ENCODE assay signal across 8 cellular contexts in genomic region chr7:99473315-99473596, GRCh38. TPM values are rescaled to one million over a fixed set of nuclear protein-coding genes. Genes with fewer than 3 reads are reported as not detected.
DNase-seq lines count a peak whose midpoint lies in the region; ATAC-seq lines count a peak whose summit lies in the region.

No MANE protein-coding gene starts in this region.

- intact Hi-C loops in left cardiac atrium (cut with DNase I) (loop anchor here in 1 of 2 donors (2.0 kb wide), 1 partner anchor 26 kb away; no protein-coding TSS in a partner anchor), left ventricle myocardium superior (cut with micrococcal nuclease) (no loop called here)

- CTCF ChIA-PET in T-cell (lab: Charles Lee), result interaction anchor here in 1 of 2 donors (0.6 to 1.3 kb wide), 2 partner anchors 17 to 529 kb away, joined by 4 read pairs; no protein-coding TSS in a partner anchor

- no peaks in the 10 kb centered on the region for H3K9me3 Mint-ChIP-seq in T-cell
- H3K9me3 Mint-ChIP-seq in natural killer cell treated with Interleukin-12 subunit alpha and Interleukin-12 subunit beta and Interleukin-15 and Interleukin-18, amount 100 ng/mL, for 72 hours, result no peaks in the 10 kb centered on the region

- H3K27ac Mint-ChIP-seq in T-cell, result peak overlapping the region; percentile 88 to 94
- H3K27ac Mint-ChIP-seq in natural killer cell treated with Interleukin-12 subunit alpha and Interleukin-12 subunit beta and Interleukin-15 and Interleukin-18, amount 100 ng/mL, for 72 hours, result peak overlapping the region; percentile 90 to 95

- POLR2A ChIA-PET in T-cell (lab: Charles Lee), result interaction anchor here (0.6 to 1.0 kb wide), 3 partner anchors 32 to 653 kb away, joined by 3 to 13 read pairs (median 3); partner anchors contain the start of genes MBLAC1 (in 1 of the 2) and ZKSCAN5 (in 1 of the 2)

- H3K4me3 Mint-ChIP-seq in T-cell, result peak overlapping the region; percentile 90 to 99 (median 96)
- peak overlapping the region; percentile 98 for H3K4me3 Mint-ChIP-seq in natural killer cell treated with Interleukin-12 subunit alpha and Interleukin-12 subunit beta and Interleukin-15 and Interleukin-18, amount 100 ng/mL, for 72 hours

- peak; percentile 9 to 10 for ATAC-seq in left cardiac atrium
- ATAC-seq in left ventricle myocardium superior, result no peak
- no peak for ATAC-seq in T-cell (replicated peaks in 1 of 4)
- peak; percentile 45 for ATAC-seq in esophagus mucosa
- no peak for ATAC-seq in natural killer cell treated with Interleukin-12 subunit alpha and Interleukin-12 subunit beta and Interleukin-15 and Interleukin-18, amount 100 ng/mL, for 72 hours
- no peak for ATAC-seq in HG03521 (IDR thresholded peaks at IDR 0.05; ENCODE audit: unreplicated experiment)

- DNase-seq in left cardiac atrium, result peak; percentile 21
- DNase-seq in left ventricle myocardium superior, result no peak
- peak; percentile 52 for DNase-seq in HT1080 (ENCODE audit: low read depth)
- DNase-seq in T-cell, result no peak
- DNase-seq in natural killer cell treated with Interleukin-12 subunit alpha and Interleukin-12 subunit beta and Interleukin-15 and Interleukin-18, amount 100 ng/mL, for 72 hours (ENCODE audit: low spot score), result no peak
- DNase-seq in islet precursor cell, result no peak

- H3K4me1 Mint-ChIP-seq in T-cell, result peaks cover 38 to 45% (median 39%) of the 10 kb centered on the region in 3 donors
- H3K4me1 Mint-ChIP-seq in natural killer cell treated with Interleukin-12 subunit alpha and Interleukin-12 subunit beta and Interleukin-15 and Interleukin-18, amount 100 ng/mL, for 72 hours (ENCODE audit: low read depth in 2 of 2), result peaks cover 21 to 33% of the 10 kb centered on the region in 2 donors

- H3K27me3 Mint-ChIP-seq in T-cell, result peaks cover 0 to 4% of the 10 kb centered on the region in 2 donors
- no peaks in the 10 kb centered on the region for H3K27me3 Mint-ChIP-seq in natural killer cell treated with Interleukin-12 subunit alpha and Interleukin-12 subunit beta and Interleukin-15 and Interleukin-18, amount 100 ng/mL, for 72 hours

- peaks cover 3% of the 10 kb centered on the region for H3K36me3 Mint-ChIP-seq in T-cell
- H3K36me3 Mint-ChIP-seq in natural killer cell treated with Interleukin-12 subunit alpha and Interleukin-12 subunit beta and Interleukin-15 and Interleukin-18, amount 100 ng/mL, for 72 hours, result peaks cover 10% of the 10 kb centered on the region

RNA-seq across cellular contexts. Expression of gene ZNF789, which starts 0.6 kb away (rescaled TPM):
- total RNA-seq in left cardiac atrium, result 1 to 10 TPM; 2.9 to 3.2 TPM
- 2.9 TPM for total RNA-seq in left ventricle myocardium superior
- total RNA-seq in HT1080 (2014; rRNA removed; shearing (Covaris generic)), result 7.3 and 9.9 TPM in 2 replicates
- polyA plus RNA-seq in HT1080 (2015; cell fraction: cytosol; rRNA removed), result 4.5 and 5.7 TPM in 2 replicates
- 14.4 and 20.9 TPM in 2 replicates for polyA plus RNA-seq in HT1080 (2015; cell fraction: nucleus; rRNA removed)
- total RNA-seq in T-cell, result 10 to 100 TPM; 17.0 to 24.8 (median 19.7) TPM
- total RNA-seq in esophagus mucosa, result 4.2 TPM
- 10 to 100 TPM; 15.3 to 38.5 TPM for total RNA-seq in natural killer cell treated with Interleukin-12 subunit alpha and Interleukin-12 subunit beta and Interleukin-15 and Interleukin-18, amount 100 ng/mL, for 72 hours

RNA-seq across cellular contexts. Expression of gene ATP5MF, which starts 7.3 kb away (rescaled TPM):
- 100 to 1,000 TPM; 617 to 633 TPM for total RNA-seq in left cardiac atrium
- total RNA-seq in left ventricle myocardium superior, result 883 TPM
- 648 and 1,055 TPM in 2 replicates for total RNA-seq in HT1080 (2014; rRNA removed; shearing (Covaris generic))
- polyA plus RNA-seq in HT1080 (2015; cell fraction: cytosol; rRNA removed), result 1,279 and 1,424 TPM in 2 replicates
- polyA plus RNA-seq in HT1080 (2015; cell fraction: nucleus; rRNA removed), result 633 and 701 TPM in 2 replicates
- total RNA-seq in T-cell, result 100 to 1,000 TPM in 4 of 5 donors, 10 to 100 TPM in 1; 68.1 to 145 (median 141) TPM
- total RNA-seq in esophagus mucosa, result 409 TPM
- 100 to 1,000 TPM; 167 to 319 TPM for total RNA-seq in natural killer cell treated with Interleukin-12 subunit alpha and Interleukin-12 subunit beta and Interleukin-15 and Interleukin-18, amount 100 ng/mL, for 72 hours

RNA-seq across cellular contexts. Expression of gene ZNF394, which starts 26.8 kb away (rescaled TPM):
- 10 to 100 TPM; 17.3 to 19.6 TPM for total RNA-seq in left cardiac atrium
- total RNA-seq in left ventricle myocardium superior, result 17.4 TPM
- 26.6 and 27.0 TPM in 2 replicates for total RNA-seq in HT1080 (2014; rRNA removed; shearing (Covaris generic))
- 20.9 and 22.3 TPM in 2 replicates for polyA plus RNA-seq in HT1080 (2015; cell fraction: cytosol; rRNA removed)
- 22.2 and 31.6 TPM in 2 replicates for polyA plus RNA-seq in HT1080 (2015; cell fraction: nucleus; rRNA removed)
- total RNA-seq in T-cell, result 100 to 1,000 TPM in 3 of 5 donors, 10 to 100 TPM in 2; 88.4 to 188 (median 104) TPM
- 15.4 TPM for total RNA-seq in esophagus mucosa
- 10 to 100 TPM; 62.0 to 70.5 TPM for total RNA-seq in natural killer cell treated with Interleukin-12 subunit alpha and Interleukin-12 subunit beta and Interleukin-15 and Interleukin-18, amount 100 ng/mL, for 72 hours

RNA-seq across cellular contexts. Expression of gene ZKSCAN5, which starts 31.2 kb away (rescaled TPM):
- 1 to 10 TPM; 6.1 to 6.3 TPM for total RNA-seq in left cardiac atrium
- total RNA-seq in left ventricle myocardium superior, result 6.3 TPM
- 15.5 and 16.0 TPM in 2 replicates for total RNA-seq in HT1080 (2014; rRNA removed; shearing (Covaris generic))
- polyA plus RNA-seq in HT1080 (2015; cell fraction: cytosol; rRNA removed), result 8.5 and 9.8 TPM in 2 replicates
- 10.0 and 11.4 TPM in 2 replicates for polyA plus RNA-seq in HT1080 (2015; cell fraction: nucleus; rRNA removed)
- 1 to 10 TPM; 5.4 to 9.1 (median 8.2) TPM for total RNA-seq in T-cell
- total RNA-seq in esophagus mucosa, result 3.3 TPM
- total RNA-seq in natural killer cell treated with Interleukin-12 subunit alpha and Interleukin-12 subunit beta and Interleukin-15 and Interleukin-18, amount 100 ng/mL, for 72 hours, result 10 to 100 TPM; 11.5 to 13.3 TPM

RNA-seq across cellular contexts. Expression of gene CPSF4, which starts 34.5 kb away (rescaled TPM):
- 10 to 100 TPM; 18.2 to 18.8 TPM for total RNA-seq in left cardiac atrium
- total RNA-seq in left ventricle myocardium superior, result 19.8 TPM
- total RNA-seq in HT1080 (2014; rRNA removed; shearing (Covaris generic)), result 49.6 and 63.8 TPM in 2 replicates
- 50.7 and 56.4 TPM in 2 replicates for polyA plus RNA-seq in HT1080 (2015; cell fraction: cytosol; rRNA removed)
- polyA plus RNA-seq in HT1080 (2015; cell fraction: nucleus; rRNA removed), result 121 and 128 TPM in 2 replicates
- 10 to 100 TPM; 44.4 to 58.1 (median 52.3) TPM for total RNA-seq in T-cell
- total RNA-seq in esophagus mucosa, result 23.8 TPM
- total RNA-seq in natural killer cell treated with Interleukin-12 subunit alpha and Interleukin-12 subunit beta and Interleukin-15 and Interleukin-18, amount 100 ng/mL, for 72 hours, result 10 to 100 TPM; 51.1 to 91.1 TPM

Comparison
In these comparisons a context has a peak if more than half of its experiments do, and no peak if none do; other contexts are left out.
1. ATAC-seq: peak in left cardiac atrium (2 of 2) and esophagus mucosa (single experiment); none in left ventricle myocardium superior (single experiment), T-cell (0 of 4), natural killer cell treated with Interleukin-12 subunit alpha and Interleukin-12 subunit beta and Interleukin-15 and Interleukin-18, amount 100 ng/mL, for 72 hours (0 of 2) and HG03521 (single experiment).
2. DNase-seq: peak in left cardiac atrium (single experiment) and HT1080 (single experiment); none in left ventricle myocardium superior (single experiment), T-cell (0 of 34), natural killer cell treated with Interleukin-12 subunit alpha and Interleukin-12 subunit beta and Interleukin-15 and Interleukin-18, amount 100 ng/mL, for 72 hours (single experiment) and islet precursor cell (single experiment).